20 cellular contexts compared by ENCODE assay signal in genomic region chr1:227909188-227909587, GRCh38. TPM values are rescaled to one million over a fixed set of nuclear protein-coding genes. Genes with fewer than 3 reads are reported as not detected.
DNase-seq lines count a peak whose midpoint lies in the region; ATAC-seq and TF ChIP-seq lines count a peak whose summit lies in the region.
"Had no signal": no experiment of that assay in that cellular context is flagged by ENCODE, and none has a peak within 500 bp of the region (broad histone marks: within the 10 kb centered on the region; RNA-seq: fewer than 3 reads in every experiment).

No MANE protein-coding gene starts in this region.

- no peak overlapping the region for H3K4me3 Mint-ChIP-seq in T-helper 17 cell
- H3K4me3 Mint-ChIP-seq in central memory CD8-positive, alpha-beta T cell: no peak overlapping the region
- H3K4me3 Mint-ChIP-seq in neural progenitor cell: no peak overlapping the region
- H3K4me3 Mint-ChIP-seq in immature natural killer cell: no peak overlapping the region
- H3K4me3 Mint-ChIP-seq: CD14-positive monocyte; CD4-positive, alpha-beta memory T cell; GM23338; IgD-negative memory B cell had no signal

- no peaks in the 10 kb centered on the region for H3K9me3 Mint-ChIP-seq in central memory CD8-positive, alpha-beta T cell
- H3K9me3 Mint-ChIP-seq in neural progenitor cell (no peaks in the 10 kb centered on the region), immature natural killer cell (no peaks in the 10 kb centered on the region)
- H3K9me3 Mint-ChIP-seq: CD4-positive, alpha-beta memory T cell; GM23338 had no signal

- TF ChIP-seq POLR2A in thyroid gland (IDR thresholded peaks at IDR 0.05): no peak

- H3K4me3 ChIP-seq in HEK293 (ENCODE audit: low read depth, low read length) (no peak overlapping the region), neural progenitor cell (no peak overlapping the region), thyroid gland (replicated peaks in 1 of 3) (no peak overlapping the region)
- H3K4me3 ChIP-seq: BLaER1, GM23338 had no signal

- WGBS in thyroid gland, 2 donors: 85 to 86% methylated on average over 2 of the region's 2 CpGs

- no peak overlapping the region for H3K9ac ChIP-seq in neural progenitor cell
- H3K9ac ChIP-seq: BLaER1 had no signal

- no peak overlapping the region for H3K4me2 ChIP-seq in neural progenitor cell
- H3K4me2 ChIP-seq: GM23338 had no signal

- H3K4me1 Mint-ChIP-seq in T-helper 17 cell (peaks cover 3% of the 10 kb centered on the region), neural progenitor cell (peaks cover 55% of the 10 kb centered on the region), immature natural killer cell (no peaks in the 10 kb centered on the region)
- peaks cover 9% of the 10 kb centered on the region for H3K4me1 Mint-ChIP-seq in central memory CD8-positive, alpha-beta T cell
- H3K4me1 Mint-ChIP-seq: IgD-negative memory B cell had no signal

- H3K9me3 ChIP-seq in HEK293 (ENCODE audit: control insufficient read depth, insufficient read depth, low read depth, low read length): no peaks in the 10 kb centered on the region; the same call in 1 of the 2 replicates
- no peaks in the 10 kb centered on the region for H3K9me3 ChIP-seq in T-helper 17 cell (ENCODE audit: control insufficient read depth, low read length, poor library complexity, severe bottlenecking)
- H3K9me3 ChIP-seq in neural progenitor cell (ENCODE audit: low read depth): no peaks in the 10 kb centered on the region
- H3K9me3 ChIP-seq in thyroid gland: no peaks in the 10 kb centered on the region
- H3K9me3 ChIP-seq: BLaER1 had no signal

- peak overlapping the region; percentile 32 for H3K27ac Mint-ChIP-seq in T-helper 17 cell
- peak overlapping the region; percentile 57 for H3K27ac Mint-ChIP-seq in central memory CD8-positive, alpha-beta T cell (ENCODE audit: low read depth)
- H3K27ac Mint-ChIP-seq in neural progenitor cell: peak overlapping the region; percentile 81
- H3K27ac Mint-ChIP-seq in immature natural killer cell: no peak overlapping the region
- H3K27ac Mint-ChIP-seq: GM23338, IgD-negative memory B cell had no signal

- H3K79me2 ChIP-seq in neural progenitor cell (ENCODE audit: low read depth): no peaks in the 10 kb centered on the region

- no peak for ATAC-seq in T-helper 17 cell
- no peak for ATAC-seq in central memory CD8-positive, alpha-beta T cell (replicated peaks; ENCODE audit: extremely low read depth, poor library complexity, severe bottlenecking)
- no peak for ATAC-seq in HG03196 (IDR thresholded peaks at IDR 0.05; ENCODE audit: unreplicated experiment)
- ATAC-seq: GM23338, HCT116, HepG2 had no signal

- H3K27me3 Mint-ChIP-seq in T-helper 17 cell: no peaks in the 10 kb centered on the region
- peaks cover 10% of the 10 kb centered on the region for H3K27me3 Mint-ChIP-seq in central memory CD8-positive, alpha-beta T cell
- peaks cover 6% of the 10 kb centered on the region for H3K27me3 Mint-ChIP-seq in neural progenitor cell (ENCODE audit: insufficient read depth, low read depth)
- peaks cover 2 to 11% (median 7%) of the 10 kb centered on the region in 3 donors for H3K27me3 Mint-ChIP-seq in immature natural killer cell (ENCODE audit: low read depth in 3 of 3)
- H3K27me3 Mint-ChIP-seq: CD4-positive, alpha-beta memory T cell had no signal

- POLR2A ChIA-PET in HEK293 (lab: Yijun Ruan, JAX): no interaction called here

- H3K27me3 ChIP-seq in neural progenitor cell: no peaks in the 10 kb centered on the region
- no peaks in the 10 kb centered on the region for H3K27me3 ChIP-seq in thyroid gland
- H3K27me3 ChIP-seq: BLaER1 had no signal

- no peak overlapping the region for H2AFZ ChIP-seq in neural progenitor cell (replicated peaks)
- H2AFZ ChIP-seq: GM23338 had no signal

- CTCF ChIA-PET in HEK293 (lab: Yijun Ruan, JAX): no interaction called here

- peaks cover 12% of the 10 kb centered on the region for H3F3A ChIP-seq in neural progenitor cell (ENCODE audit: low read depth)

- DNase-seq in T-helper 17 cell: no peak
- no peak for DNase-seq in central memory CD8-positive, alpha-beta T cell (ENCODE audit: low spot score in 2 of 2)
- DNase-seq in neural progenitor cell (ENCODE audit: low spot score): no peak
- DNase-seq in thyroid gland: no peak
- DNase-seq in immature natural killer cell: no peak
- no peak for DNase-seq in KBM-7
- DNase-seq: 8988T, DMS153, DMS79, GDM1 had no signal

- H3K27ac ChIP-seq in HEK293 (ENCODE audit: extremely low read depth, low read depth, low read length) (no peak overlapping the region), neural progenitor cell (no peak overlapping the region), thyroid gland (no peak overlapping the region)
- H3K27ac ChIP-seq: BLaER1 had no signal

- no peak for TF ChIP-seq CTCF in HEK293 (tag by site-specific recombination; IDR thresholded peaks at IDR 0.05)
- no peak for TF ChIP-seq CTCF in neural progenitor cell (IDR thresholded peaks at IDR 0.05)
- TF ChIP-seq CTCF in thyroid gland (IDR thresholded peaks at IDR 0.05): no peak

- no peaks in the 10 kb centered on the region for H3K4me1 ChIP-seq in HEK293 (ENCODE audit: control insufficient read depth, insufficient read depth, low read length)
- H3K4me1 ChIP-seq in neural progenitor cell: peaks cover 16% of the 10 kb centered on the region
- no peaks in the 10 kb centered on the region for H3K4me1 ChIP-seq in thyroid gland

- H4K20me1 ChIP-seq in neural progenitor cell (ENCODE audit: low read depth): no peaks in the 10 kb centered on the region
- H4K20me1 ChIP-seq: BLaER1 had no signal

- H3K36me3 Mint-ChIP-seq in T-helper 17 cell (ENCODE audit: low read depth) (no peaks in the 10 kb centered on the region), neural progenitor cell (no peaks in the 10 kb centered on the region), immature natural killer cell (no peaks in the 10 kb centered on the region)
- no peaks in the 10 kb centered on the region for H3K36me3 Mint-ChIP-seq in central memory CD8-positive, alpha-beta T cell (ENCODE audit: insufficient read depth)
- H3K36me3 Mint-ChIP-seq: CD14-positive monocyte; CD4-positive, alpha-beta memory T cell; IgD-negative memory B cell had no signal

- in situ Hi-C loops in KBM-7 (cut with MboI; ENCODE audit: low pct_unique_long_range_greater_than_20kb, low sequenced_read_pairs): no loop called here

- no peaks in the 10 kb centered on the region for H3K36me3 ChIP-seq in HEK293 (ENCODE audit: control insufficient read depth in 2 of 2, insufficient read depth in 1 of 2, low read length in 2 of 2)
- no peaks in the 10 kb centered on the region for H3K36me3 ChIP-seq in neural progenitor cell
- H3K36me3 ChIP-seq in thyroid gland: no peaks in the 10 kb centered on the region
- H3K36me3 ChIP-seq: BLaER1 had no signal

- intact Hi-C loops in thyroid gland (cut with DNase I): no loop called here

TF ChIP-seq in HEK293, 187 proteins besides CTCF, POLR2A, EP300 and RAD21:
- TF ChIP-seq PATZ1 (tag by site-specific recombination; IDR thresholded peaks at IDR 0.05) (no peak), SP2 (tag by site-specific recombination; IDR thresholded peaks at IDR 0.05) (no peak), ZNF704 (tag by site-specific recombination; IDR thresholded peaks at IDR 0.05) (no peak), ZNF555 (tag by site-specific recombination; conservative IDR thresholded peaks at IDR 0.05) (no peak), ZNF366 (tag by site-specific recombination; conservative IDR thresholded peaks at IDR 0.05) (peak; percentile 90)

RNA-seq across cellular contexts. Expression of gene WNT9A, which starts 38.5 kb away (rescaled TPM):
- under 1 TPM; 0.10 to 0.18 TPM for total RNA-seq in T-helper 17 cell
- total RNA-seq in neural progenitor cell (ENCODE audit: low replicate concordance): 1.4 and 2.7 TPM in 2 replicates
- total RNA-seq in thyroid gland: 1 to 10 TPM; 2.5 to 4.3 (median 3.4) TPM
- not detected for polyA plus RNA-seq in immature natural killer cell
- total RNA-seq: A673 had no signal
- polyA plus RNA-seq: CD14-positive monocyte, HepG2, IgD-negative memory B cell had no signal

Comparison
In these comparisons a context has a peak if more than half of its experiments do, and no peak if none do; other contexts are left out.
1. H3K27ac Mint-ChIP-seq: peak in T-helper 17 cell (single experiment), central memory CD8-positive, alpha-beta T cell (single experiment) and neural progenitor cell (single experiment); none in immature natural killer cell (0 of 6).